ENCODE assay signal across 26 cellular contexts in the genomic region with DNA sequence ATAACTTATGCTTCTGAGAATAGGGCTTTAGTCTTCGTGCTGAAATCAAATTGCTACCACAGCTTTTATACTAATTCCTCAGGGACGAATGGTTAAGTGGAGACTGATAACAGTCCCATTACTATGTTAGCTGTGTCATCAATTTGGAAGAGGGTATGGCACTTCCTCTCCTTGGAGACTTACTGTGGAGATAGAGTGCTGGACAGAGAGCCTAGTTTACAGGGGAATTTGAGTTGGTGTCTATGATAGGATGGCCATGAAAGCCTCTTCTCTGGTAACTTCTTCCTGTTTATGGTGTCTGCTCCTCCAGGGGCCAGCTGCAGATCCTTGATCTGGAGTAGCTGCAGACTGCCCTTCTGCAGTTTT.
"Had no signal": no experiment of that assay in that cellular context is flagged by ENCODE, and none has a peak within 500 bp of the region (broad histone marks: within the 10 kb centered on the region; RNA-seq: fewer than 3 reads in every experiment).

No MANE protein-coding gene starts in this region.

- DNase-seq: activated CD4-positive, alpha-beta T cell treated with anti-CD3 and anti-CD28 coated beads for 36 hours; activated CD4-positive, alpha-beta T cell treated with anti-CD3 and anti-CD28 coated beads, Interleukin-2, amount 10 ng/mL, durations not matched to agents 7 days and 5 days; activated CD4-positive, alpha-beta T cell treated with anti-CD3 and anti-CD28 coated beads, Interleukin-2, amount 50 U/mL, for 48 hours; activated CD8-positive, alpha-beta T cell treated with anti-CD3 and anti-CD28 coated beads, Interleukin-2, amount 10 ng/mL, durations not matched to agents 7 days and 5 days; activated gamma-delta T cell; activated naive CD4-positive, alpha-beta T cell treated with Interleukin-2 at 50 U/mL for 16 hours; activated T-cell treated with anti-CD3 and anti-CD28 coated beads, Interleukin-2, amount 50 U/mL, for 24 hours; adrenal gland; body of pancreas; caudate nucleus; cerebellar nuclear complex; Karpas-422; KBM-7; NCI-H1048; NCI-H1105 treated with DMSO at 0.1 percent for 48 hours; NCI-H1436; NCI-H1694; NCI-H1930; NCI-H2081 treated with DMSO at 0.1 percent for 48 hours; NCI-H345; NCI-H524 treated with DMSO at 0.1 percent for 48 hours; NCI-H748 treated with DMSO at 0.1 percent for 48 hours; NK-92 treated with Interleukin-12 subunit alpha and Interleukin-12 subunit beta, amount 100 ng/mL, for 24 hours; PC-9; Right ventricle myocardium superior; T1000 had no signal
